ENCODE assay signal across 18 cellular contexts in the genomic region with DNA sequence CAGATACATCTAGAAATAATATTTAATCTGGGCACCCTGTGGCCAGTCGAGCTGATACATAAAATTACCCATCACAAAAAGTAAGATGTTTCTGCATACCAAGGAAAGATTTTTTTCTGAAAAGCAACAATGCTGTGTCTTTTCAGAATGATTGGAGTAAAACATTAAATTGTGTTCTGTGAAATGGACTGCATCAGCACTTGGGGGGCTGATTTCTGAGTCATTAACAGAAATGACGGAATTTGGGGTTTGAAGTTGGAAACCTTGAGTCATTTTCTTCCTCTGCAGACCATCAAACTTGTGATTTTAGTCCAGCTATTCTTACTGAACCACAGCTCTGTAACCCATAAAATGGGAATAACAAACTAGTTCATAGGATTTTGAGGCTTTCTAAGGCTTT.
"Had no signal": no experiment of that assay in that cellular context is flagged by ENCODE, and none has a peak within 500 bp of the region (broad histone marks: within the 10 kb centered on the region; RNA-seq: fewer than 3 reads in every experiment).

No MANE protein-coding gene starts in this region.

- ATAC-seq: activated T-helper 17 cell treated with anti-CD3 and anti-CD28 coated beads, Interleukin-2, amount 50 U/mL, for 72 hours; left ventricle myocardium superior; naive thymus-derived CD8-positive, alpha-beta T cell had no signal

- H3K36me3 ChIP-seq: ascending aorta, cardiac muscle cell, neutrophil, right atrium auricular region had no signal

- DNase-seq: activated CD4-positive, CD25-positive, alpha-beta regulatory T cell; activated naive CD4-positive, alpha-beta T cell treated with anti-CD3 and anti-CD28 coated beads, Interleukin-2, amount 10 ng/mL, durations not matched to agents 7 days and 5 days; activated T-cell treated with anti-CD3 and anti-CD28 coated beads for 4 hours; dorsolateral prefrontal cortex; erythroblast; left ventricle myocardium superior; naive thymus-derived CD8-positive, alpha-beta T cell; posterior cingulate gyrus; stimulated activated CD4-positive, alpha-beta T cell treated with anti-CD3 and anti-CD28 coated beads, Interleukin-15, amount 100 ng/mL, for 24 hours; stimulated activated CD4-positive, alpha-beta T cell treated with anti-CD3 and anti-CD28 coated beads, Interleukin-4, amount 100 ng/mL, for 24 hours; stimulated activated naive CD4-positive, alpha-beta T cell treated with Interleukin-2 at 50 U/mL for 16 hours; trophoblast cell had no signal

- H3K4me2 ChIP-seq: hepatocyte had no signal

- H3K79me2 ChIP-seq: hepatocyte had no signal

- H3K27me3 ChIP-seq: ascending aorta, cardiac muscle cell, dorsolateral prefrontal cortex, hepatocyte, neutrophil, right atrium auricular region had no signal

- H2AFZ ChIP-seq: hepatocyte had no signal

- H3K27ac ChIP-seq: ascending aorta, cardiac muscle cell, dorsolateral prefrontal cortex, hepatocyte, neutrophil, right atrium auricular region had no signal

- H3K4me1 ChIP-seq: ascending aorta, right atrium auricular region had no signal

- H3K4me3 ChIP-seq: ascending aorta, cardiac muscle cell, dorsolateral prefrontal cortex, hepatocyte, right atrium auricular region had no signal

- H3K9me3 ChIP-seq: ascending aorta, neutrophil, right atrium auricular region had no signal
